ENCODE assay signal across 41 cellular contexts in genomic region chr5:1243487-1244152, GRCh38. TPM values are rescaled to one million over a fixed set of nuclear protein-coding genes. Genes with fewer than 3 reads are reported as not detected.
"Had no signal": no experiment of that assay in that cellular context is flagged by ENCODE, and none has a peak within 500 bp of the region (broad histone marks: within the 10 kb centered on the region; RNA-seq: fewer than 3 reads in every experiment).

No MANE protein-coding gene starts in this region.

- H3K9me3 ChIP-seq: ascending aorta, gastroesophageal sphincter, left lung, lower lobe of right lung, ovary, right lobe of liver, thoracic aorta, upper lobe of left lung had no signal

- DNase-seq: activated CD4-positive, alpha-beta T cell treated with anti-CD3 and anti-CD28 coated beads for 48 hours; activated CD4-positive, alpha-beta T cell treated with anti-CD3 and anti-CD28 coated beads, Interleukin-2, amount 50 U/mL, for 48 hours; activated CD8-positive, alpha-beta memory T cell treated with anti-CD3 and anti-CD28 coated beads, Interleukin-2, amount 50 U/mL, for 4 hours; activated gamma-delta T cell; activated naive CD4-positive, alpha-beta T cell treated with anti-CD3 and anti-CD28 coated beads, Interleukin-2, amount 10 ng/mL, durations not matched to agents 7 days and 5 days; activated naive CD8-positive, alpha-beta T cell treated with anti-CD3 and anti-CD28 coated beads, Interleukin-2, amount 10 ng/mL, durations not matched to agents 7 days and 5 days; activated T-cell treated with anti-CD3 and anti-CD28 coated beads, Interleukin-2, amount 50 U/mL, for 1 hour; brain microvascular endothelial cell; dorsolateral prefrontal cortex; effector memory CD4-positive, alpha-beta T cell; head of caudate nucleus; hippocampal formation; kidney glomerular epithelial cell; left lung; lower lobe of right lung; mesenchymal stem cell; natural killer cell; ovary; right lobe of liver; stimulated activated CD4-positive, alpha-beta T cell treated with anti-CD3 and anti-CD28 coated beads, Interleukin-2, amount 100 ng/mL, for 48 hours; T-helper 1 cell had no signal

- H3K9me3 Mint-ChIP-seq: activated naive CD4-positive, alpha-beta T cell treated with anti-CD3 and anti-CD28 coated beads, Interleukin-2, amount 10 ng/mL, durations not matched to agents 7 days and 5 days; activated naive CD8-positive, alpha-beta T cell treated with anti-CD3 and anti-CD28 coated beads, Interleukin-2, amount 10 ng/mL, durations not matched to agents 7 days and 5 days; activated T-helper 1 cell treated with anti-CD3 and anti-CD28 coated beads, Interleukin-12 subunit alpha, Interleukin-12 subunit beta, Interleukin-2, Interleukin-4 antibody, amounts not matched to agents 30 ng/mL and 10 ng/mL and 1 ng/mL, durations not matched to agents 14 hours and 24 hours and 36 hours; natural killer cell; stimulated activated naive CD8-positive, alpha-beta T cell treated with anti-CD3 and anti-CD28 coated beads, Interleukin-15, Interleukin-2, amounts not matched to agents 100 ng/mL and 50 ng/mL, for 24 hours; T-helper 2 cell treated with Interferon-gamma antibody and Interleukin-4, amounts not matched to agents 5 μg/mL and 100 μg/mL, for 36 hours had no signal

- H3K27ac ChIP-seq: ascending aorta, brain microvascular endothelial cell, coronary artery, dorsolateral prefrontal cortex, gastroesophageal sphincter, left lung, lower lobe of right lung, ovary, right lobe of liver, thoracic aorta, upper lobe of left lung had no signal

- H3K27ac Mint-ChIP-seq: activated naive CD4-positive, alpha-beta T cell treated with anti-CD3 and anti-CD28 coated beads, Interleukin-2, amount 10 ng/mL, durations not matched to agents 7 days and 5 days; activated naive CD8-positive, alpha-beta T cell treated with anti-CD3 and anti-CD28 coated beads, Interleukin-2, amount 10 ng/mL, durations not matched to agents 7 days and 5 days; activated T-helper 1 cell treated with anti-CD3 and anti-CD28 coated beads, Interleukin-12 subunit alpha, Interleukin-12 subunit beta, Interleukin-2, Interleukin-4 antibody, amounts not matched to agents 30 ng/mL and 10 ng/mL and 1 ng/mL, durations not matched to agents 14 hours and 24 hours and 36 hours; natural killer cell; progenitor cell of endocrine pancreas; stimulated activated naive CD8-positive, alpha-beta T cell treated with anti-CD3 and anti-CD28 coated beads, Interleukin-15, Interleukin-2, amounts not matched to agents 100 ng/mL and 50 ng/mL, for 24 hours; T-helper 2 cell treated with Interferon-gamma antibody and Interleukin-4, amounts not matched to agents 5 μg/mL and 100 μg/mL, for 36 hours had no signal

- H3K27me3 ChIP-seq: ascending aorta, ovary, right lobe of liver had no signal

- H3K4me1 Mint-ChIP-seq: activated naive CD4-positive, alpha-beta T cell treated with anti-CD3 and anti-CD28 coated beads, Interleukin-2, amount 10 ng/mL, durations not matched to agents 7 days and 5 days; activated naive CD8-positive, alpha-beta T cell treated with anti-CD3 and anti-CD28 coated beads, Interleukin-2, amount 10 ng/mL, durations not matched to agents 7 days and 5 days; natural killer cell had no signal

- H3K4me3 ChIP-seq: ascending aorta, coronary artery, dorsolateral prefrontal cortex, gastroesophageal sphincter, left lung, lower lobe of right lung, ovary, right lobe of liver, thoracic aorta, upper lobe of left lung had no signal

- ATAC-seq: gastroesophageal sphincter, left lung, lower lobe of right lung, natural killer cell, right lobe of liver had no signal

- H3K36me3 ChIP-seq: ascending aorta, brain microvascular endothelial cell, gastroesophageal sphincter, left lung, lower lobe of right lung, ovary, right lobe of liver, thoracic aorta, upper lobe of left lung had no signal

- H3K4me1 ChIP-seq: ascending aorta, left lung, lower lobe of right lung, right lobe of liver had no signal

- H3K4me3 Mint-ChIP-seq: activated naive CD4-positive, alpha-beta T cell treated with anti-CD3 and anti-CD28 coated beads, Interleukin-2, amount 10 ng/mL, durations not matched to agents 7 days and 5 days; activated naive CD8-positive, alpha-beta T cell treated with anti-CD3 and anti-CD28 coated beads, Interleukin-2, amount 10 ng/mL, durations not matched to agents 7 days and 5 days; activated T-helper 1 cell treated with anti-CD3 and anti-CD28 coated beads, Interleukin-12 subunit alpha, Interleukin-12 subunit beta, Interleukin-2, Interleukin-4 antibody, amounts not matched to agents 30 ng/mL and 10 ng/mL and 1 ng/mL, durations not matched to agents 14 hours and 24 hours and 36 hours; natural killer cell; stimulated activated naive CD8-positive, alpha-beta T cell treated with anti-CD3 and anti-CD28 coated beads, Interleukin-15, Interleukin-2, amounts not matched to agents 100 ng/mL and 50 ng/mL, for 24 hours; T-helper 2 cell treated with Interferon-gamma antibody and Interleukin-4, amounts not matched to agents 5 μg/mL and 100 μg/mL, for 36 hours had no signal

- H3K36me3 Mint-ChIP-seq: activated naive CD4-positive, alpha-beta T cell treated with anti-CD3 and anti-CD28 coated beads, Interleukin-2, amount 10 ng/mL, durations not matched to agents 7 days and 5 days; activated naive CD8-positive, alpha-beta T cell treated with anti-CD3 and anti-CD28 coated beads, Interleukin-2, amount 10 ng/mL, durations not matched to agents 7 days and 5 days; natural killer cell had no signal

RNA-seq across cellular contexts. Expression of gene SLC6A18, which starts 18.4 kb away (rescaled TPM):
- total RNA-seq: activated CD8-positive, alpha-beta memory T cell treated with anti-CD3 and anti-CD28 coated beads for 36 hours; activated naive CD8-positive, alpha-beta T cell treated with anti-CD3 and anti-CD28 coated beads, Interleukin-2, amount 10 ng/mL, durations not matched to agents 7 days and 5 days; activated T-helper 1 cell treated with anti-CD3 and anti-CD28 coated beads, Interleukin-12 subunit alpha, Interleukin-12 subunit beta, Interleukin-2, Interleukin-4 antibody, amounts not matched to agents 30 ng/mL and 10 ng/mL and 1 ng/mL, durations not matched to agents 14 hours and 24 hours and 36 hours; ascending aorta; cardiac septum; cerebellum; dorsolateral prefrontal cortex; endothelial cell of umbilical vein; fibroblast of lung; fibroblast of villous mesenchyme; gastroesophageal sphincter; left lung; lower lobe of right lung; mononuclear cell; natural killer cell; ovary; progenitor cell of endocrine pancreas; renal cortical epithelial cell; right lobe of liver; skeletal muscle tissue; subcutaneous adipose tissue; thoracic aorta; upper lobe of left lung had no signal
- polyA plus RNA-seq: endothelial cell of umbilical vein, esophagus, fibroblast of lung, ovary had no signal

RNA-seq across cellular contexts. Expression of gene SLC6A19, which starts 42.2 kb away (rescaled TPM):
- total RNA-seq: activated CD8-positive, alpha-beta memory T cell treated with anti-CD3 and anti-CD28 coated beads for 36 hours; activated naive CD8-positive, alpha-beta T cell treated with anti-CD3 and anti-CD28 coated beads, Interleukin-2, amount 10 ng/mL, durations not matched to agents 7 days and 5 days; activated T-helper 1 cell treated with anti-CD3 and anti-CD28 coated beads, Interleukin-12 subunit alpha, Interleukin-12 subunit beta, Interleukin-2, Interleukin-4 antibody, amounts not matched to agents 30 ng/mL and 10 ng/mL and 1 ng/mL, durations not matched to agents 14 hours and 24 hours and 36 hours; ascending aorta; endothelial cell of umbilical vein; fibroblast of lung; fibroblast of villous mesenchyme; gastroesophageal sphincter; left lung; lower lobe of right lung; mononuclear cell; natural killer cell; renal cortical epithelial cell; subcutaneous adipose tissue; thoracic aorta had no signal
- polyA plus RNA-seq: endothelial cell of umbilical vein, esophagus, fibroblast of lung, ovary had no signal

RNA-seq across cellular contexts. Expression of gene TERT, which starts 51.2 kb away (rescaled TPM):
- total RNA-seq: ascending aorta, cardiac septum, cerebellum, endothelial cell of umbilical vein, fibroblast of lung, fibroblast of villous mesenchyme, gastroesophageal sphincter, lower lobe of right lung, natural killer cell, renal cortical epithelial cell, right lobe of liver, skeletal muscle tissue, subcutaneous adipose tissue, thoracic aorta had no signal
- polyA plus RNA-seq: fibroblast of lung, ovary had no signal
